ENCODE assay signal across 1 cellular context in the genomic region with DNA sequence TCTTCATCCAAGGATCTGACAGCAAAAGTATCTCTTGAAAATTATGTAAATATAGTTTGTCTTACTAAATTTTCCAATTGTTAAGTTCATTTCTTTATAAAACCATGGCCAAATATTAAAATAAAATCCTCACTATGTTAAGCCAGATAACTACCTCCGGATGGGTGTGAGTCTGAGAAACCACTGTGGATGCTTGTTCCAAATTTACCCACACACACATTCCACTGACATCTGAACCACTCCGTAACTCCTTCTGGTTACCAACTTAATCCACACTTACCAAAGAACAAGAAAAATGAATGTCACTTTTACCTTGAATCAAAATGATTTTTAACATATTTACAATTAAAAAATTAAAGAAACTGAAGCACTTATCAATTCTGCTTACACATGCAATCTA.
TF ChIP-seq lines count a peak whose summit lies in the region.

No MANE protein-coding gene starts in this region.

TF ChIP-seq in endothelial cell of umbilical vein, 7 proteins besides CTCF, POLR2A, EP300 and RAD21:
- TF ChIP-seq, protein P1, sequence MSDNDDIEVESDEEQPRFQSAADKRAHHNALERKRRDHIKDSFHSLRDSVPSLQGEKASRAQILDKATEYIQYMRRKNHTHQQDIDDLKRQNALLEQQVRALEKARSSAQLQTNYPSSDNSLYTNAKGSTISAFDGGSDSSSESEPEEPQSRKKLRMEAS (IDR thresholded peaks at IDR 0.05; ENCODE audit: insufficient read depth, insufficient read length) = no peak
- TF ChIP-seq EZH2 (IDR thresholded peaks at IDR 0.05; ENCODE audit: borderline replicate concordance, low read depth, low read length, severe bottlenecking) = no peak
- TF ChIP-seq JUN (IDR thresholded peaks at IDR 0.05; ENCODE audit: borderline replicate concordance, insufficient read depth, insufficient read length, low read depth) = no peak
